ENCODE assay signal across 8 cellular contexts in genomic region chr2:64019975-64020281, GRCh38. TPM values are rescaled to one million over a fixed set of nuclear protein-coding genes. Genes with fewer than 3 reads are reported as not detected.
A peak's percentile ranks its signal among the peaks of the same experiment; 100 is the strongest.
DNase-seq lines count a peak whose midpoint lies in the region; ATAC-seq and TF ChIP-seq lines count a peak whose summit lies in the region.

No MANE protein-coding gene starts in this region.

- TF ChIP-seq RAD21 in neural cell (conservative IDR thresholded peaks at IDR 0.05): no peak

- no peaks in the 10 kb centered on the region for H3K9me3 Mint-ChIP-seq in CD4-positive, CD25-positive, alpha-beta regulatory T cell

- intact Hi-C loops in colonic mucosa (cut with DNase I): no loop called here

- H3K4me3 ChIP-seq in CD4-positive, CD25-positive, alpha-beta regulatory T cell (ENCODE audit: low read depth, low read length): peak overlapping the region; percentile 63
- H3K4me3 ChIP-seq in MM.1S (ENCODE audit: low read length) (peak overlapping the region; percentile 39), colonic mucosa (no peak overlapping the region), neural cell (ENCODE audit: low read length) (peak overlapping the region; percentile 74)

- H3K79me2 ChIP-seq in MM.1S (ENCODE audit: low read length): peaks cover 38% of the 10 kb centered on the region
- H3K79me2 ChIP-seq in neural cell (replicated peaks; ENCODE audit: insufficient read depth, low read length): peaks cover 36% of the 10 kb centered on the region

- peak overlapping the region; percentile 72 for H3K27ac ChIP-seq in CD4-positive, CD25-positive, alpha-beta regulatory T cell (ENCODE audit: insufficient read depth, low read length, poor library complexity, severe bottlenecking)
- H3K27ac ChIP-seq in MM.1S (ENCODE audit: low read length) (peak overlapping the region; percentile 71), colonic mucosa (peak overlapping the region; percentile 85), neural cell (ENCODE audit: low read length) (no peak overlapping the region)

- H3K27me3 ChIP-seq in CD4-positive, CD25-positive, alpha-beta regulatory T cell (ENCODE audit: control insufficient read depth, insufficient read depth, low read length): no peaks in the 10 kb centered on the region
- no peaks in the 10 kb centered on the region for H3K27me3 ChIP-seq in MM.1S (replicated peaks; ENCODE audit: insufficient read depth, low read length)
- no peaks in the 10 kb centered on the region for H3K27me3 ChIP-seq in colonic mucosa
- H3K27me3 ChIP-seq in neural cell (ENCODE audit: insufficient read depth, low read depth, low read length): no peaks in the 10 kb centered on the region

- peak overlapping the region; percentile 48; the same call in 1 of the 2 replicates for H3K9ac ChIP-seq in MM.1S (ENCODE audit: low read length)
- H3K9ac ChIP-seq in colonic mucosa (ENCODE audit: low read depth in 2 of 2, low read length in 2 of 2): peak overlapping the region; percentile 87 to 94
- H3K9ac ChIP-seq in neural cell (ENCODE audit: low read length): peak overlapping the region; percentile 83

- H3F3A ChIP-seq in MM.1S (ENCODE audit: insufficient read depth, low read length): peaks cover 16% of the 10 kb centered on the region
- H3F3A ChIP-seq in neural cell (ENCODE audit: insufficient read depth, low read length, poor library complexity, severe bottlenecking): no peaks in the 10 kb centered on the region

- peaks cover 32 to 53% (median 43%) of the 10 kb centered on the region in 4 donors for H3K4me1 Mint-ChIP-seq in CD4-positive, CD25-positive, alpha-beta regulatory T cell

- H3K9me3 ChIP-seq in CD4-positive, CD25-positive, alpha-beta regulatory T cell (ENCODE audit: control insufficient read depth in 2 of 2, low read length in 2 of 2): no peaks in the 10 kb centered on the region
- H3K9me3 ChIP-seq in MM.1S (replicated peaks; ENCODE audit: insufficient read depth, low read length) (no peaks in the 10 kb centered on the region), colonic mucosa (no peaks in the 10 kb centered on the region), neural cell (ENCODE audit: low read length) (no peaks in the 10 kb centered on the region)

- H2AFZ ChIP-seq in MM.1S (ENCODE audit: low read length): peak overlapping the region; percentile 96
- peak overlapping the region; percentile 95 for H2AFZ ChIP-seq in neural cell (ENCODE audit: low read depth, low read length)

- H3K4me2 ChIP-seq in MM.1S (ENCODE audit: low read depth, low read length) (peak overlapping the region; percentile 93), neural cell (ENCODE audit: low read length) (peak overlapping the region; percentile 44)

- H3K36me3 ChIP-seq in CD4-positive, CD25-positive, alpha-beta regulatory T cell (ENCODE audit: control insufficient read depth, insufficient read depth, low read length): no peaks in the 10 kb centered on the region
- H3K36me3 ChIP-seq in MM.1S (replicated peaks; ENCODE audit: insufficient read depth, low read length) (no peaks in the 10 kb centered on the region), colonic mucosa (no peaks in the 10 kb centered on the region), neural cell (ENCODE audit: insufficient read depth, low read length) (no peaks in the 10 kb centered on the region)

- no peak for TF ChIP-seq CTCF in MM.1S (IDR thresholded peaks at IDR 0.05; ENCODE audit: low read length)
- no peak for TF ChIP-seq CTCF in colonic mucosa (IDR thresholded peaks at IDR 0.05)
- no peak for TF ChIP-seq CTCF in neural cell (IDR thresholded peaks at IDR 0.05; ENCODE audit: poor library complexity, severe bottlenecking)

- H3K27me3 Mint-ChIP-seq in CD4-positive, CD25-positive, alpha-beta regulatory T cell: no peaks in the 10 kb centered on the region

- H3K27ac Mint-ChIP-seq in CD4-positive, CD25-positive, alpha-beta regulatory T cell: peak overlapping the region; percentile 93 to 98 (median 97)

- no peak for TF ChIP-seq EP300 in neural cell (conservative IDR thresholded peaks at IDR 0.05; ENCODE audit: poor library complexity, severe bottlenecking)

- H3K9me2 ChIP-seq in MM.1S (replicated peaks; ENCODE audit: insufficient read depth, low read length) (no peaks in the 10 kb centered on the region), neural cell (ENCODE audit: insufficient read depth, low read length) (no peaks in the 10 kb centered on the region)

- H3K36me3 Mint-ChIP-seq in CD4-positive, CD25-positive, alpha-beta regulatory T cell: peaks cover 3% of the 10 kb centered on the region

- H3K4me1 ChIP-seq in CD4-positive, CD25-positive, alpha-beta regulatory T cell (ENCODE audit: control insufficient read depth, insufficient read depth, low read length, poor library complexity, severe bottlenecking): peaks cover 34% of the 10 kb centered on the region
- H3K4me1 ChIP-seq in MM.1S (ENCODE audit: low read length) (peaks cover 34% of the 10 kb centered on the region), colonic mucosa (no peaks in the 10 kb centered on the region)

- DNase-seq in CD4-positive, CD25-positive, alpha-beta regulatory T cell: peak in 1 of 3 donors; percentile 67
- peak; percentile 39 for DNase-seq in MM.1S
- no peak for DNase-seq in colonic mucosa
- DNase-seq in NCI-H748 treated with DMSO at 0.1 percent for 48 hours (lab: John Stamatoyannopoulos, UW): no peak
- no peak for DNase-seq in LoVo (ENCODE audit: low spot score)
- DNase-seq in NCI-H82 (lab: John Stamatoyannopoulos, UW): no peak

- ATAC-seq in CD4-positive, CD25-positive, alpha-beta regulatory T cell (ENCODE audit: low read depth in 2 of 2): no peak
- ATAC-seq in GM18858 (IDR thresholded peaks at IDR 0.05; ENCODE audit: unreplicated experiment): no peak

- H4K20me1 ChIP-seq in MM.1S (ENCODE audit: insufficient read depth, low read length) (no peaks in the 10 kb centered on the region), neural cell (ENCODE audit: insufficient read depth) (no peaks in the 10 kb centered on the region)

- H3K4me3 Mint-ChIP-seq in CD4-positive, CD25-positive, alpha-beta regulatory T cell: peak overlapping the region; percentile 89 to 100 (median 98)

TF ChIP-seq in neural cell, 6 proteins besides CTCF, POLR2A, EP300 and RAD21:
- TF ChIP-seq, protein P1, sequence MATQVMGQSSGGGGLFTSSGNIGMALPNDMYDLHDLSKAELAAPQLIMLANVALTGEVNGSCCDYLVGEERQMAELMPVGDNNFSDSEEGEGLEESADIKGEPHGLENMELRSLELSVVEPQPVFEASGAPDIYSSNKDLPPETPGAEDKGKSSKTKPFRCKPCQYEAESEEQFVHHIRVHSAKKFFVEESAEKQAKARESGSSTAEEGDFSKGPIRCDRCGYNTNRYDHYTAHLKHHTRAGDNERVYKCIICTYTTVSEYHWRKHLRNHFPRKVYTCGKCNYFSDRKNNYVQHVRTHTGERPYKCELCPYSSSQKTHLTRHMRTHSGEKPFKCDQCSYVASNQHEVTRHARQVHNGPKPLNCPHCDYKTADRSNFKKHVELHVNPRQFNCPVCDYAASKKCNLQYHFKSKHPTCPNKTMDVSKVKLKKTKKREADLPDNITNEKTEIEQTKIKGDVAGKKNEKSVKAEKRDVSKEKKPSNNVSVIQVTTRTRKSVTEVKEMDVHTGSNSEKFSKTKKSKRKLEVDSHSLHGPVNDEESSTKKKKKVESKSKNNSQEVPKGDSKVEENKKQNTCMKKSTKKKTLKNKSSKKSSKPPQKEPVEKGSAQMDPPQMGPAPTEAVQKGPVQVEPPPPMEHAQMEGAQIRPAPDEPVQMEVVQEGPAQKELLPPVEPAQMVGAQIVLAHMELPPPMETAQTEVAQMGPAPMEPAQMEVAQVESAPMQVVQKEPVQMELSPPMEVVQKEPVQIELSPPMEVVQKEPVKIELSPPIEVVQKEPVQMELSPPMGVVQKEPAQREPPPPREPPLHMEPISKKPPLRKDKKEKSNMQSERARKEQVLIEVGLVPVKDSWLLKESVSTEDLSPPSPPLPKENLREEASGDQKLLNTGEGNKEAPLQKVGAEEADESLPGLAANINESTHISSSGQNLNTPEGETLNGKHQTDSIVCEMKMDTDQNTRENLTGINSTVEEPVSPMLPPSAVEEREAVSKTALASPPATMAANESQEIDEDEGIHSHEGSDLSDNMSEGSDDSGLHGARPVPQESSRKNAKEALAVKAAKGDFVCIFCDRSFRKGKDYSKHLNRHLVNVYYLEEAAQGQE (IDR thresholded peaks at IDR 0.05; ENCODE audit: borderline replicate concordance): no peak
- no peak for TF ChIP-seq EZH2 (IDR thresholded peaks at IDR 0.05; ENCODE audit: borderline replicate concordance, insufficient read depth, low read length, poor library complexity, severe bottlenecking)
- TF ChIP-seq MXI1 (conservative IDR thresholded peaks at IDR 0.05; ENCODE audit: poor library complexity, severe bottlenecking): no peak

RNA-seq across cellular contexts. Expression of gene VPS54, which starts 0.7 kb away (rescaled TPM):
- 20.7 TPM for total RNA-seq in CD4-positive, CD25-positive, alpha-beta regulatory T cell
- 10 to 100 TPM in 3 of 4 donors, 1 to 10 TPM in 1; 6.4 to 13.6 (median 11.3) TPM for polyA plus RNA-seq in CD4-positive, CD25-positive, alpha-beta regulatory T cell
- 10 to 100 TPM; 16.2 to 22.5 TPM for total RNA-seq in colonic mucosa
- 34.2 and 35.3 TPM in 2 replicates for polyA plus RNA-seq in neural cell
- polyA minus RNA-seq in neural cell: 42.9 and 46.8 TPM in 2 replicates
